In the genomic region with DNA sequence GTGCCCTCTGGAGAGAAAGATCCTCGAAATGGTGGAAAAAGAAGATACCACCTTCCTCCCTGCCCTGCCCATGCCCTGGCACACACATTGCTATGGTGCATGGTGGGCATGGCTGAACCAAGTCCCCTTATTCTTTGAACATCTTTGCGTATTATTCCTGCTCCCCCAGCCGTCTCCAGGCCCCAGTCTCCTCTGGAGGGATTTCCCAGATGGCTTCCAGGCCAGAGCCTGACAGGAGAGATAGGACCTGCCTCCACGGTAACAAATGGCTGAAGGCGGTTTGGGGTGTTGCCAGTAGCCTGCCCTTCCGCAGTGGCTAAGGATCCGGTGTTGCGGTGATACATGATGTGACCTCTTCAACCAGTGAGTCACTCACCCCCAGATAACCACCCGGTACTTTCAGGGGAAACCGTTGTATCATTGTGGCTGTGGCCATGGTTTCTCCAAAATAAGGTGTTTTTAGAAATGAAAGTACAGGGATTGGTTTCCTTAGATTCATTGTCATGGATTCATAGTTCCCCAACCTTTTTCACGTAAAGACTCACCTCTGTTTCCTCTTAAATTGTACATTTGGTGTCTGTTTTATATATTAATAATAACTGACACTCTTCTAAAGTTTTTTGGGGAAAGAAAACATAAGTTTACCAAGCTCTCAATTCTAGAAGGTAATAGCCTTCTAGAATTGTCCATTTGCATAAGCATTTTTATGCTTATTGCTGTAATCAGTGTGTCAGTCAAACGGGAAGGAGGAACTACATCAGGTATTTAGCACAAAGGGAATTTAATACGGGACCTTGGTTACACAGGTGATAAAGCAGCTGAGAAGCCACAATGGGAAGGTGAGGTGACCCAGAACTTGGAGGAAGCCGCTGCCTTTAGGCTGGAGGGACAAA, we compare ENCODE assay signal across 1 cellular context.
TF ChIP-seq lines count a peak whose summit lies in the region.

No MANE protein-coding gene starts in this region.

TF ChIP-seq in K562, 482 proteins besides CTCF, POLR2A, EP300 and RAD21 (continued from another document and continues in another):
- TF ChIP-seq, protein P1, sequence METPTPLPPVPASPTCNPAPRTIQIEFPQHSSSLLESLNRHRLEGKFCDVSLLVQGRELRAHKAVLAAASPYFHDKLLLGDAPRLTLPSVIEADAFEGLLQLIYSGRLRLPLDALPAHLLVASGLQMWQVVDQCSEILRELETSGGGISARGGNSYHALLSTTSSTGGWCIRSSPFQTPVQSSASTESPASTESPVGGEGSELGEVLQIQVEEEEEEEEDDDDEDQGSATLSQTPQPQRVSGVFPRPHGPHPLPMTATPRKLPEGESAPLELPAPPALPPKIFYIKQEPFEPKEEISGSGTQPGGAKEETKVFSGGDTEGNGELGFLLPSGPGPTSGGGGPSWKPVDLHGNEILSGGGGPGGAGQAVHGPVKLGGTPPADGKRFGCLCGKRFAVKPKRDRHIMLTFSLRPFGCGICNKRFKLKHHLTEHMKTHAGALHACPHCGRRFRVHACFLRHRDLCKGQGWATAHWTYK (CRISPR knock-in tag; IDR thresholded peaks at IDR 0.05), result peak; percentile 87
- TF ChIP-seq GTF3C2 (IDR thresholded peaks at IDR 0.05; ENCODE audit: borderline replicate concordance, extremely low read depth, insufficient read length), result no peak
- TF ChIP-seq ID3 (CRISPR knock-in tag; IDR thresholded peaks at IDR 0.05), result no peak
- peak; percentile 93 for TF ChIP-seq ID3 (tag; IDR thresholded peaks at IDR 0.05)
- TF ChIP-seq L3MBTL2 (IDR thresholded peaks at IDR 0.05), result peak; percentile 45
- TF ChIP-seq HEY1 (CRISPR knock-in tag; IDR thresholded peaks at IDR 0.05; ENCODE audit: borderline replicate concordance), result peak; percentile 3; the same call in 1 of the 2 replicates
- TF ChIP-seq, protein P2, sequence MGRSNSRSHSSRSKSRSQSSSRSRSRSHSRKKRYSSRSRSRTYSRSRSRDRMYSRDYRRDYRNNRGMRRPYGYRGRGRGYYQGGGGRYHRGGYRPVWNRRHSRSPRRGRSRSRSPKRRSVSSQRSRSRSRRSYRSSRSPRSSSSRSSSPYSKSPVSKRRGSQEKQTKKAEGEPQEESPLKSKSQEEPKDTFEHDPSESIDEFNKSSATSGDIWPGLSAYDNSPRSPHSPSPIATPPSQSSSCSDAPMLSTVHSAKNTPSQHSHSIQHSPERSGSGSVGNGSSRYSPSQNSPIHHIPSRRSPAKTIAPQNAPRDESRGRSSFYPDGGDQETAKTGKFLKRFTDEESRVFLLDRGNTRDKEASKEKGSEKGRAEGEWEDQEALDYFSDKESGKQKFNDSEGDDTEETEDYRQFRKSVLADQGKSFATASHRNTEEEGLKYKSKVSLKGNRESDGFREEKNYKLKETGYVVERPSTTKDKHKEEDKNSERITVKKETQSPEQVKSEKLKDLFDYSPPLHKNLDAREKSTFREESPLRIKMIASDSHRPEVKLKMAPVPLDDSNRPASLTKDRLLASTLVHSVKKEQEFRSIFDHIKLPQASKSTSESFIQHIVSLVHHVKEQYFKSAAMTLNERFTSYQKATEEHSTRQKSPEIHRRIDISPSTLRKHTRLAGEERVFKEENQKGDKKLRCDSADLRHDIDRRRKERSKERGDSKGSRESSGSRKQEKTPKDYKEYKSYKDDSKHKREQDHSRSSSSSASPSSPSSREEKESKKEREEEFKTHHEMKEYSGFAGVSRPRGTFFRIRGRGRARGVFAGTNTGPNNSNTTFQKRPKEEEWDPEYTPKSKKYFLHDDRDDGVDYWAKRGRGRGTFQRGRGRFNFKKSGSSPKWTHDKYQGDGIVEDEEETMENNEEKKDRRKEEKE (IDR thresholded peaks at IDR 0.05; ENCODE audit: borderline replicate concordance in 1 of 2, control insufficient read depth in 1 of 2, low read depth in 2 of 2, low read length in 1 of 2), result peak in 1 of 2 experiments; percentile 79; a peak in 1 of 4 replicates
- peak; percentile 98 for TF ChIP-seq MEIS2 (IDR thresholded peaks at IDR 0.05; ENCODE audit: partially characterized antibody)
- TF ChIP-seq RBM15 (IDR thresholded peaks at IDR 0.05; ENCODE audit: insufficient read depth, low read length), result no peak
- no peak for TF ChIP-seq POLR3G (IDR thresholded peaks at IDR 0.05; ENCODE audit: extremely low read depth, insufficient read length, insufficient replicate concordance)
- TF ChIP-seq MTA3 (IDR thresholded peaks at IDR 0.05; ENCODE audit: borderline replicate concordance), result peak; percentile 82
- no peak for TF ChIP-seq BDP1 (IDR thresholded peaks at IDR 0.05; ENCODE audit: insufficient read depth, insufficient read length)
- TF ChIP-seq TFE3 (CRISPR knock-in tag; IDR thresholded peaks at IDR 0.05), result no peak
- TF ChIP-seq ATF7 (IDR thresholded peaks at IDR 0.05), result peak; percentile 94
- TF ChIP-seq NRF1 (conservative IDR thresholded peaks at IDR 0.05 in 1 of 2, IDR thresholded peaks at IDR 0.05 in 1 of 2), result no peak; a peak in 1 of 4 replicates
- peak; percentile 84 for TF ChIP-seq MEF2D (tag; conservative IDR thresholded peaks at IDR 0.05; ENCODE audit: low read depth)
- TF ChIP-seq ARID1B (IDR thresholded peaks at IDR 0.05), result peak; percentile 99
- TF ChIP-seq GATAD2A (IDR thresholded peaks at IDR 0.05), result 0 out of 2 replicates have a peak, but pooled peaks have one; percentile 62
- no peak for TF ChIP-seq HSF4 (CRISPR knock-in tag; IDR thresholded peaks at IDR 0.05; ENCODE audit: borderline replicate concordance)
- TF ChIP-seq, protein P3, sequence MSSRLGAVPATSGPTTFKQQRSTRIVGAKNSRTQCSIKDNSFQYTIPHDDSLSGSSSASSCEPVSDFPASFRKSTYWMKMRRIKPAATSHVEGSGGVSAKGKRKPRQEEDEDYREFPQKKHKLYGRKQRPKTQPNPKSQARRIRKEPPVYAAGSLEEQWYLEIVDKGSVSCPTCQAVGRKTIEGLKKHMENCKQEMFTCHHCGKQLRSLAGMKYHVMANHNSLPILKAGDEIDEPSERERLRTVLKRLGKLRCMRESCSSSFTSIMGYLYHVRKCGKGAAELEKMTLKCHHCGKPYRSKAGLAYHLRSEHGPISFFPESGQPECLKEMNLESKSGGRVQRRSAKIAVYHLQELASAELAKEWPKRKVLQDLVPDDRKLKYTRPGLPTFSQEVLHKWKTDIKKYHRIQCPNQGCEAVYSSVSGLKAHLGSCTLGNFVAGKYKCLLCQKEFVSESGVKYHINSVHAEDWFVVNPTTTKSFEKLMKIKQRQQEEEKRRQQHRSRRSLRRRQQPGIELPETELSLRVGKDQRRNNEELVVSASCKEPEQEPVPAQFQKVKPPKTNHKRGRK (tag; IDR thresholded peaks at IDR 0.05), result no peak
- no peak; the same call in none of the 2 replicates for TF ChIP-seq ATF6 (CRISPR knock-in tag; IDR thresholded peaks at IDR 0.05)
- TF ChIP-seq ZNF165 (CRISPR knock-in tag; IDR thresholded peaks at IDR 0.05; ENCODE audit: borderline replicate concordance), result no peak
- TF ChIP-seq KDM5B (IDR thresholded peaks at IDR 0.05; ENCODE audit: insufficient replicate concordance, low read depth, low read length), result peak; percentile 31
- TF ChIP-seq MAFF (IDR thresholded peaks at IDR 0.05; ENCODE audit: low read length), result peak; percentile 74
- TF ChIP-seq HNRNPLL (IDR thresholded peaks at IDR 0.05; ENCODE audit: low read depth, low read length, poor library complexity, severe bottlenecking), result no peak
- peak; percentile 100 for TF ChIP-seq FOSL1 (tag; conservative IDR thresholded peaks at IDR 0.05)
- TF ChIP-seq PKNOX1 (IDR thresholded peaks at IDR 0.05), result peak; percentile 92
- no peak for TF ChIP-seq ZNF57 (CRISPR knock-in tag; IDR thresholded peaks at IDR 0.05)
- TF ChIP-seq MTA2 (IDR thresholded peaks at IDR 0.05; ENCODE audit: low read depth), result peak; percentile 91
- peak; percentile 99 for TF ChIP-seq ETV1 (tag; conservative IDR thresholded peaks at IDR 0.05; ENCODE audit: low read depth)
- no peak for TF ChIP-seq TCF7L2 (IDR thresholded peaks at IDR 0.05; ENCODE audit: low read depth, low read length)
- TF ChIP-seq ZNF24 (IDR thresholded peaks at IDR 0.05), result peak; percentile 67
- no peak for TF ChIP-seq THAP12 (CRISPR knock-in tag; IDR thresholded peaks at IDR 0.05)
- peak; percentile 21; the same call in 1 of the 2 replicates for TF ChIP-seq TAF7 (tag; IDR thresholded peaks at IDR 0.05)
- TF ChIP-seq ETV5 (CRISPR knock-in tag; IDR thresholded peaks at IDR 0.05; ENCODE audit: low read depth), result peak; percentile 100
- TF ChIP-seq RBBP5 (IDR thresholded peaks at IDR 0.05; ENCODE audit: borderline replicate concordance, insufficient read depth, low read length, poor library complexity, severe bottlenecking), result no peak
- TF ChIP-seq CHCHD3 (CRISPR knock-in tag; IDR thresholded peaks at IDR 0.05), result no peak
- TF ChIP-seq IFI16 (CRISPR knock-in tag; IDR thresholded peaks at IDR 0.05), result no peak
- TF ChIP-seq ZNF146 (CRISPR knock-in tag; IDR thresholded peaks at IDR 0.05; ENCODE audit: unreplicated experiment), result no peak
- peak; percentile 44; the same call in 1 of the 2 replicates for TF ChIP-seq NCOA6 (IDR thresholded peaks at IDR 0.05)
- TF ChIP-seq PHF8 (IDR thresholded peaks at IDR 0.05; ENCODE audit: borderline replicate concordance, low read length), result no peak; the same call in 1 of the 2 replicates
- 0 out of 2 replicates have a peak, but pooled peaks have one; percentile 68 for TF ChIP-seq XRCC5 (IDR thresholded peaks at IDR 0.05; ENCODE audit: low read depth, low read length)
- peak; percentile 97 for TF ChIP-seq KLF16 (IDR thresholded peaks at IDR 0.05)
- TF ChIP-seq SOX6 (IDR thresholded peaks at IDR 0.05), result peak; percentile 94
- peak; percentile 78 for TF ChIP-seq BHLHE40 (IDR thresholded peaks at IDR 0.05; ENCODE audit: low read length)
